ENCODE assay signal across 19 cellular contexts in the genomic region with DNA sequence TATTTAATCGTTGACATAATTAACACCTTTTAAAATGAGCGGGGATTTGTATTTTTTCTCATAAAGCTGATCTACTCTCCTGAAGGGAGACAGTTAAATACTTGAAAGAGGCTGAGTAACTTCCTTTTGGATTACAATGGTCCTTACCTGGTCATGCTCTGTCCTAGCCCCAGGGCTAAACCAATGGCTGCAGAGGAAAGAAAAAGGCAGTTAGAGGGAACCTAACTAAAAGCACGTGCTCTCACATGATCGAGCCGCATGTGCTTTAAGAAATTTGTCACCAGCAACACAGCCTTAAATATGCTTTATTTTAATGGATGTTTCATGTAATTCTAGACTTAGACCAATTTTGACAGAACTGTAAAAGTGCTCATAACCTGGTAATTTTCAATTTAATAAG.
"Had no signal": no experiment of that assay in that cellular context is flagged by ENCODE, and none has a peak within 500 bp of the region (broad histone marks: within the 10 kb centered on the region; RNA-seq: fewer than 3 reads in every experiment).

No MANE protein-coding gene starts in this region.

- H3K4me2 ChIP-seq: smooth muscle cell had no signal

- H3K27me3 ChIP-seq: heart left ventricle, right atrium auricular region, suprapubic skin, thyroid gland, vagina had no signal

- H3K9me3 Mint-ChIP-seq: naive thymus-derived CD8-positive, alpha-beta T cell; neural crest cell; type B pancreatic cell had no signal

- H3K4me3 ChIP-seq: heart left ventricle, mucosa of descending colon, right atrium auricular region, smooth muscle cell, suprapubic skin, thyroid gland, vagina had no signal

- H3K27ac Mint-ChIP-seq: naive thymus-derived CD8-positive, alpha-beta T cell; type B pancreatic cell had no signal

- H3K4me1 ChIP-seq: heart left ventricle, right atrium auricular region, suprapubic skin, thyroid gland, vagina had no signal

- ATAC-seq: esophagus mucosa; heart left ventricle; left lobe of liver; mucosa of descending colon; naive thymus-derived CD8-positive, alpha-beta T cell; stimulated activated naive CD8-positive, alpha-beta T cell treated with anti-CD3 and anti-CD28 coated beads, Interleukin-15, Interleukin-2, amounts not matched to agents 100 U/mL and 50 U/mL, for 24 hours had no signal

- H3K27ac ChIP-seq: heart left ventricle, right atrium auricular region, suprapubic skin, thyroid gland, vagina had no signal

- H3K4me3 Mint-ChIP-seq: naive thymus-derived CD8-positive, alpha-beta T cell; neural crest cell; type B pancreatic cell had no signal

- H3K4me1 Mint-ChIP-seq: naive thymus-derived CD8-positive, alpha-beta T cell; neural crest cell had no signal

- DNase-seq: effector memory CD4-positive, alpha-beta T cell; heart left ventricle; hippocampal formation; kidney glomerular epithelial cell; mammary epithelial cell; mucosa of descending colon; naive thymus-derived CD8-positive, alpha-beta T cell; posterior cingulate gyrus; stimulated activated CD4-positive, alpha-beta T cell treated with anti-CD3 and anti-CD28 coated beads, Interleukin-2, amount 100 ng/mL, for 48 hours; stimulated activated naive CD8-positive, alpha-beta T cell treated with anti-CD3 and anti-CD28 coated beads, Interleukin-15, Interleukin-2, amounts not matched to agents 100 U/mL and 50 U/mL, for 24 hours; thyroid gland had no signal

- H3K27me3 Mint-ChIP-seq: naive thymus-derived CD8-positive, alpha-beta T cell; type B pancreatic cell had no signal

- H3K36me3 ChIP-seq: thyroid gland, vagina had no signal
